ENCODE assay signal across 1 cellular context in the genomic region with DNA sequence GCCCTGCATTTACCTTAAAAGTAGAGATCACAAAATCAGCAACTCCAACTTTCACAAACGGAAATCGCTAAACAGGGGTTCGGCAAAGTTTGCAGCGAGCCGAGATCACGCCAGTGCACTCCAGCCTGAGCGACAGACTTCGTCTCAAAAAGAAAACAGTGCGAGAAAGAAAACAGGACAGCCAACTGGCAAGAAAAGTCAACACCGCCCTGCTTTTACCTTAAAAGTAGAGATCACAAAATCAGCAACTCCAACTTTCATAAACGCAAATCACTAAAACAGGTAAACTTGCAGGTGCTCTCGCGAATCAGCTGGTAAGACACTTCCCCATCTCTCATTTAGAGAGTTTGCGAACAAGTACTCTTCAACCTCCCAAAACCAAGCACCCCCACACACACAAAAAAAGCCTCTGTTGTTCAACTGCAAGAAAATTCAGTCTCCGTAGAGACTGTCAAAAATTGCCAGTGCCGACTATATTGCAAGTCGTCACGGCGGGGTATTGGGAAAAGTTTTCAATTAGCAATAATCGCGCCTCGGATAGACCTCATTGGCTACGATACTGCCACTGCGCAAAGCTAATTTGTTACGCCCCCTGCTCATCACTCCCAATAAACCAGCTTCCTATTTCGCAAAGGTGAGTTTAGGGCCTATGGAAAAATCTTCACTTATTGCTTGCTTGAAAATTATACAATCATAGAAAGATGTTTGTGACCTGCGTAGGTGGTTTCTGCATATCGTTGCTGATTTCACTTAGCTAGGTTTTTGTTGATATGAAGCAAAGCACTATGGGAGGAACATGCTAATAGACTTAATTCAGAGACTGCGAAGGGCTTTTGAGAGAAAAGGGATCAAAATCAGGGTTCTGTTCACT.
TF ChIP-seq lines count a peak whose summit lies in the region.

Gene RNU4-1 (minus strand): TSS at position 577 of the 871 bp plus-strand sequence.

TF ChIP-seq in WTC11, 78 proteins besides CTCF, POLR2A, EP300 and RAD21 (continued from another document and continues in another):
- TF ChIP-seq, protein P1, sequence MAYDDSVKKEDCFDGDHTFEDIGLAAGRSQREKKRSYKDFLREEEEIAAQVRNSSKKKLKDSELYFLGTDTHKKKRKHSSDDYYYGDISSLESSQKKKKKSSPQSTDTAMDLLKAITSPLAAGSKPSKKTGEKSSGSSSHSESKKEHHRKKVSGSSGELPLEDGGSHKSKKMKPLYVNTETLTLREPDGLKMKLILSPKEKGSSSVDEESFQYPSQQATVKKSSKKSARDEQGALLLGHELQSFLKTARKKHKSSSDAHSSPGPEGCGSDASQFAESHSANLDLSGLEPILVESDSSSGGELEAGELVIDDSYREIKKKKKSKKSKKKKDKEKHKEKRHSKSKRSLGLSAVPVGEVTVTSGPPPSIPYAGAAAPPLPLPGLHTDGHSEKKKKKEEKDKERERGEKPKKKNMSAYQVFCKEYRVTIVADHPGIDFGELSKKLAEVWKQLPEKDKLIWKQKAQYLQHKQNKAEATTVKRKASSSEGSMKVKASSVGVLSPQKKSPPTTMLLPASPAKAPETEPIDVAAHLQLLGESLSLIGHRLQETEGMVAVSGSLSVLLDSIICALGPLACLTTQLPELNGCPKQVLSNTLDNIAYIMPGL (CRISPR knock-in tag; IDR thresholded peaks at IDR 0.05): no peak
- TF ChIP-seq NR3C1 (CRISPR knock-in tag; conservative IDR thresholded peaks at IDR 0.05; ENCODE audit: low read depth) (no peak), RORB (CRISPR knock-in tag; IDR thresholded peaks at IDR 0.05) (peak; percentile 82), PRRX2 (CRISPR knock-in tag; IDR thresholded peaks at IDR 0.05) (peak; percentile 94), CBFB (CRISPR knock-in tag; IDR thresholded peaks at IDR 0.05; ENCODE audit: low read depth) (no peak), ZNF263 (CRISPR knock-in tag; IDR thresholded peaks at IDR 0.05; ENCODE audit: low read depth) (no peak; the same call in 1 of the 2 replicates), ATF2 (CRISPR knock-in tag; IDR thresholded peaks at IDR 0.05; ENCODE audit: borderline replicate concordance, low read depth) (no peak), ZNF416 (CRISPR knock-in tag; IDR thresholded peaks at IDR 0.05) (peak; percentile 93; the same call in 1 of the 2 replicates), ZBTB21 (CRISPR knock-in tag; IDR thresholded peaks at IDR 0.05; ENCODE audit: borderline replicate concordance) (no peak), IRF2 (CRISPR knock-in tag; IDR thresholded peaks at IDR 0.05; ENCODE audit: borderline replicate concordance, low read depth) (no peak), NFE2L1 (CRISPR knock-in tag; IDR thresholded peaks at IDR 0.05) (peak; percentile 83; the same call in 1 of the 2 replicates), MXD4 (CRISPR knock-in tag; IDR thresholded peaks at IDR 0.05; ENCODE audit: borderline replicate concordance) (no peak), ERG (CRISPR knock-in tag; IDR thresholded peaks at IDR 0.05) (peak; percentile 95), AFF4 (CRISPR knock-in tag; IDR thresholded peaks at IDR 0.05; ENCODE audit: borderline replicate concordance) (peak; percentile 72; the same call in 1 of the 2 replicates), ZBTB43 (CRISPR knock-in tag; IDR thresholded peaks at IDR 0.05) (no peak), GRHL2 (CRISPR knock-in tag; IDR thresholded peaks at IDR 0.05; ENCODE audit: insufficient replicate concordance, severe bottlenecking) (no peak), ATF1 (CRISPR knock-in tag; IDR thresholded peaks at IDR 0.05) (peak; percentile 50; the same call in 1 of the 2 replicates), ATF3 (CRISPR knock-in tag; conservative IDR thresholded peaks at IDR 0.05) (peak; percentile 28; the same call in 1 of the 2 replicates), AR (CRISPR knock-in tag; IDR thresholded peaks at IDR 0.05) (peak; percentile 95), ZNF396 (CRISPR knock-in tag; IDR thresholded peaks at IDR 0.05; ENCODE audit: borderline replicate concordance) (no peak), ZNF425 (CRISPR knock-in tag; conservative IDR thresholded peaks at IDR 0.05) (peak; percentile 96)
- TF ChIP-seq, protein P2, sequence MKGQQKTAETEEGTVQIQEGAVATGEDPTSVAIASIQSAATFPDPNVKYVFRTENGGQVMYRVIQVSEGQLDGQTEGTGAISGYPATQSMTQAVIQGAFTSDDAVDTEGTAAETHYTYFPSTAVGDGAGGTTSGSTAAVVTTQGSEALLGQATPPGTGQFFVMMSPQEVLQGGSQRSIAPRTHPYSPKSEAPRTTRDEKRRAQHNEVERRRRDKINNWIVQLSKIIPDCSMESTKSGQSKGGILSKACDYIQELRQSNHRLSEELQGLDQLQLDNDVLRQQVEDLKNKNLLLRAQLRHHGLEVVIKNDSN (CRISPR knock-in tag; IDR thresholded peaks at IDR 0.05): no peak; the same call in 1 of the 2 replicates
- TF ChIP-seq, protein P3, sequence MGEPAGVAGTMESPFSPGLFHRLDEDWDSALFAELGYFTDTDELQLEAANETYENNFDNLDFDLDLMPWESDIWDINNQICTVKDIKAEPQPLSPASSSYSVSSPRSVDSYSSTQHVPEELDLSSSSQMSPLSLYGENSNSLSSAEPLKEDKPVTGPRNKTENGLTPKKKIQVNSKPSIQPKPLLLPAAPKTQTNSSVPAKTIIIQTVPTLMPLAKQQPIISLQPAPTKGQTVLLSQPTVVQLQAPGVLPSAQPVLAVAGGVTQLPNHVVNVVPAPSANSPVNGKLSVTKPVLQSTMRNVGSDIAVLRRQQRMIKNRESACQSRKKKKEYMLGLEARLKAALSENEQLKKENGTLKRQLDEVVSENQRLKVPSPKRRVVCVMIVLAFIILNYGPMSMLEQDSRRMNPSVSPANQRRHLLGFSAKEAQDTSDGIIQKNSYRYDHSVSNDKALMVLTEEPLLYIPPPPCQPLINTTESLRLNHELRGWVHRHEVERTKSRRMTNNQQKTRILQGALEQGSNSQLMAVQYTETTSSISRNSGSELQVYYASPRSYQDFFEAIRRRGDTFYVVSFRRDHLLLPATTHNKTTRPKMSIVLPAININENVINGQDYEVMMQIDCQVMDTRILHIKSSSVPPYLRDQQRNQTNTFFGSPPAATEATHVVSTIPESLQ (CRISPR knock-in tag; IDR thresholded peaks at IDR 0.05): no peak
- TF ChIP-seq, protein P4, sequence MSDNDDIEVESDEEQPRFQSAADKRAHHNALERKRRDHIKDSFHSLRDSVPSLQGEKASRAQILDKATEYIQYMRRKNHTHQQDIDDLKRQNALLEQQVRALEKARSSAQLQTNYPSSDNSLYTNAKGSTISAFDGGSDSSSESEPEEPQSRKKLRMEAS (CRISPR knock-in tag; IDR thresholded peaks at IDR 0.05): 0 out of 2 replicates have a peak, but pooled peaks have one; percentile 18
- TF ChIP-seq, protein P5, sequence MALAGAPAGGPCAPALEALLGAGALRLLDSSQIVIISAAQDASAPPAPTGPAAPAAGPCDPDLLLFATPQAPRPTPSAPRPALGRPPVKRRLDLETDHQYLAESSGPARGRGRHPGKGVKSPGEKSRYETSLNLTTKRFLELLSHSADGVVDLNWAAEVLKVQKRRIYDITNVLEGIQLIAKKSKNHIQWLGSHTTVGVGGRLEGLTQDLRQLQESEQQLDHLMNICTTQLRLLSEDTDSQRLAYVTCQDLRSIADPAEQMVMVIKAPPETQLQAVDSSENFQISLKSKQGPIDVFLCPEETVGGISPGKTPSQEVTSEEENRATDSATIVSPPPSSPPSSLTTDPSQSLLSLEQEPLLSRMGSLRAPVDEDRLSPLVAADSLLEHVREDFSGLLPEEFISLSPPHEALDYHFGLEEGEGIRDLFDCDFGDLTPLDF (CRISPR knock-in tag; IDR thresholded peaks at IDR 0.05): no peak; the same call in 1 of the 2 replicates
